Comparison of ENCODE assay signal across 12 cellular contexts in genomic region chr14:75182820-75183219, GRCh38. TPM values are rescaled to one million over a fixed set of nuclear protein-coding genes. Genes with fewer than 3 reads are reported as not detected.
DNase-seq lines count a peak whose midpoint lies in the region; ATAC-seq, FAIRE-seq and TF ChIP-seq lines count a peak whose summit lies in the region.
"Had no signal": no experiment of that assay in that cellular context is flagged by ENCODE, and none has a peak within 500 bp of the region (broad histone marks: within the 10 kb centered on the region; RNA-seq: fewer than 3 reads in every experiment).

No MANE protein-coding gene starts in this region.

- H3K4me1 ChIP-seq in esophagus squamous epithelium (peaks cover 0 to 5% (median 4%) of the 10 kb centered on the region in 3 donors), small intestine (ENCODE audit: control insufficient read depth in 2 of 2, insufficient read depth in 1 of 2, low read depth in 1 of 2, low read length in 1 of 2) (no peaks in the 10 kb centered on the region)
- no peaks in the 10 kb centered on the region for H3K4me1 ChIP-seq in naive thymus-derived CD4-positive, alpha-beta T cell (ENCODE audit: control insufficient read depth in 2 of 2, insufficient read depth in 2 of 2, low read length in 2 of 2)

- no peaks in the 10 kb centered on the region for H3K36me3 ChIP-seq in esophagus squamous epithelium
- no peaks in the 10 kb centered on the region for H3K36me3 ChIP-seq in naive thymus-derived CD4-positive, alpha-beta T cell (ENCODE audit: control insufficient read depth in 2 of 3, insufficient read depth in 3 of 3, low read length in 3 of 3)
- H3K36me3 ChIP-seq in small intestine (ENCODE audit: control insufficient read depth in 2 of 2, insufficient read depth in 2 of 2, low read length in 2 of 2): no peaks in the 10 kb centered on the region

- TF ChIP-seq POLR2A in esophagus squamous epithelium (IDR thresholded peaks at IDR 0.05): no peak

- H3K27me3 ChIP-seq in esophagus squamous epithelium: no peaks in the 10 kb centered on the region
- no peaks in the 10 kb centered on the region for H3K27me3 ChIP-seq in naive thymus-derived CD4-positive, alpha-beta T cell (ENCODE audit: control insufficient read depth in 2 of 2, insufficient read depth in 2 of 2, low read length in 2 of 2)
- H3K27me3 ChIP-seq in small intestine (ENCODE audit: control insufficient read depth in 2 of 2, insufficient read depth in 2 of 2, low read length in 2 of 2): no peaks in the 10 kb centered on the region

- H3K4me3 ChIP-seq in esophagus squamous epithelium (no peak overlapping the region), small intestine (ENCODE audit: low read depth in 1 of 2, low read length in 2 of 2) (no peak overlapping the region)
- no peak overlapping the region for H3K4me3 ChIP-seq in naive thymus-derived CD4-positive, alpha-beta T cell (ENCODE audit: low read length)

- H3K9me3 ChIP-seq in esophagus squamous epithelium: no peaks in the 10 kb centered on the region
- H3K9me3 ChIP-seq in naive thymus-derived CD4-positive, alpha-beta T cell (ENCODE audit: control insufficient read depth in 2 of 3, low read length in 3 of 3): no peaks in the 10 kb centered on the region
- no peaks in the 10 kb centered on the region for H3K9me3 ChIP-seq in small intestine (ENCODE audit: control insufficient read depth, low read depth)

- intact Hi-C loops in esophagus squamous epithelium (cut with DNase I): no loop called here
- intact Hi-C loops in naive thymus-derived CD4-positive, alpha-beta T cell (cut with micrococcal nuclease): no loop called here

- CTCF ChIA-PET in naive thymus-derived CD4-positive, alpha-beta T cell (lab: Charles Lee): no interaction called here

- no peaks in the 10 kb centered on the region for H3K9me3 Mint-ChIP-seq in naive thymus-derived CD4-positive, alpha-beta T cell
- H3K9me3 Mint-ChIP-seq: IgD-negative memory B cell had no signal

- peak; percentile 57 for DNase-seq in AG09319 (ENCODE audit: extremely low read depth, low read depth)
- peak; percentile 94 to 96 for DNase-seq in NOMO-1 (lab: John Stamatoyannopoulos, UW; ENCODE audit: unreplicated experiment in 2 of 2)
- no peak for DNase-seq in esophagus squamous epithelium (lab: John Stamatoyannopoulos, UW)
- DNase-seq in naive thymus-derived CD4-positive, alpha-beta T cell: no peak
- DNase-seq in amygdala (lab: John Stamatoyannopoulos, UW): no peak
- DNase-seq in small intestine: no peak
- DNase-seq: C1 segment of cervical spinal cord, nucleus accumbens had no signal

- ATAC-seq in naive thymus-derived CD4-positive, alpha-beta T cell: peak; percentile 26
- ATAC-seq in HG02588 (IDR thresholded peaks at IDR 0.05; ENCODE audit: unreplicated experiment) (no peak), GM21529 (IDR thresholded peaks at IDR 0.05; ENCODE audit: unreplicated experiment) (no peak)

- WGBS in esophagus squamous epithelium, 2 donors: 64 to 75% methylated on average over 1 of the region's 1 CpG
- WGBS in small intestine, 3 donors: 65 to 84% (median 83%) methylated on average over 1 of the region's 1 CpG

- H3K27ac ChIP-seq in esophagus squamous epithelium: peak overlapping the region in 3 of 4 donors; percentile 18 to 36 (median 20)
- H3K27ac ChIP-seq in naive thymus-derived CD4-positive, alpha-beta T cell (ENCODE audit: low read depth, low read length): no peak overlapping the region
- H3K27ac ChIP-seq in small intestine (ENCODE audit: low read depth in 1 of 2, low read length in 1 of 2): no peak overlapping the region
- H3K27ac ChIP-seq: VCaP had no signal

- FAIRE-seq in small intestine (lab: Jason Lieb, UNC): no peak

- POLR2A ChIA-PET in naive thymus-derived CD4-positive, alpha-beta T cell (lab: Charles Lee): interaction anchor here (0.6 kb wide), 1 partner anchor 26 kb away, joined by 3 read pairs; no protein-coding TSS in a partner anchor

- no peaks in the 10 kb centered on the region for H3K36me3 Mint-ChIP-seq in naive thymus-derived CD4-positive, alpha-beta T cell
- H3K36me3 Mint-ChIP-seq: IgD-negative memory B cell had no signal

- TF ChIP-seq CTCF in AG09319 (IDR thresholded peaks at IDR 0.05; ENCODE audit: low read depth, low read length) (no peak), esophagus squamous epithelium (IDR thresholded peaks at IDR 0.05) (no peak)

- peaks cover 0 to 12% (median 4%) of the 10 kb centered on the region in 7 donors for H3K4me1 Mint-ChIP-seq in naive thymus-derived CD4-positive, alpha-beta T cell

- peaks cover 0 to 27% (median 0%) of the 10 kb centered on the region in 5 donors for H3K27me3 Mint-ChIP-seq in naive thymus-derived CD4-positive, alpha-beta T cell

- H3K4me3 Mint-ChIP-seq in naive thymus-derived CD4-positive, alpha-beta T cell: no peak overlapping the region
- H3K4me3 Mint-ChIP-seq: IgD-negative memory B cell had no signal

- H3K27ac Mint-ChIP-seq in naive thymus-derived CD4-positive, alpha-beta T cell: no peak overlapping the region

RNA-seq across cellular contexts. Expression of gene TMED10, which starts 6.4 kb away (rescaled TPM):
- total RNA-seq in esophagus squamous epithelium: 100 to 1,000 TPM; 174 to 267 (median 206) TPM
- 100 to 1,000 TPM; 155 to 233 (median 171) TPM for total RNA-seq in naive thymus-derived CD4-positive, alpha-beta T cell
- polyA plus RNA-seq in naive thymus-derived CD4-positive, alpha-beta T cell: 100 to 1,000 TPM; 204 to 245 TPM
- polyA plus RNA-seq in small intestine: 100 to 1,000 TPM in 1 of 3 donors, 10 to 100 TPM in 2; 26.4 to 260 (median 40.5) TPM

RNA-seq across cellular contexts. Expression of gene NEK9, which starts 56.0 kb away (rescaled TPM):
- total RNA-seq in esophagus squamous epithelium: 10 to 100 TPM; 16.6 to 37.2 (median 17.8) TPM
- total RNA-seq in naive thymus-derived CD4-positive, alpha-beta T cell: 100 to 1,000 TPM in 2 of 5 experiments, 10 to 100 TPM in 3; 81.7 to 141 (median 84.7) TPM
- polyA plus RNA-seq in naive thymus-derived CD4-positive, alpha-beta T cell: 10 to 100 TPM; 16.6 to 17.2 TPM
- 10 to 100 TPM; 14.9 to 26.7 (median 23.7) TPM for polyA plus RNA-seq in small intestine

Comparison
In these comparisons a context has a peak if more than half of its experiments do, and no peak if none do; other contexts are left out.
1. DNase-seq: peak in AG09319 (single experiment) and NOMO-1 (2 of 2); none in esophagus squamous epithelium (single experiment), naive thymus-derived CD4-positive, alpha-beta T cell (0 of 9), amygdala (0 of 56) and small intestine (single experiment).
2. H3K27ac ChIP-seq: peak in esophagus squamous epithelium (3 of 4); none in naive thymus-derived CD4-positive, alpha-beta T cell (single experiment) and small intestine (0 of 2).